In the genomic region with DNA sequence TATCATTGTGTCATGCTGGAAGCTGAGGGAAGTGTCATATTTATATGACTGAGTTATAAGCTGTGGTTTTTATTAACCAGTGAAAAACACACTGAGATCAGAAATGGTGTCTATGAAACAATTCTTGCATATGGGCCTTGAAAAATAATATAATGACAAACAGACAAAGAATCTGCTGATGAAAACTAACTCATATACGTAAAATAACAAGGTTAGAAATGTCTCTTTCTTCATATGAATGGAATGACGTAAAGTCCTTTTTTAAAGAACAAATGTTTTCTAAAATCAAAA, we compare ENCODE assay signal across 23 cellular contexts. TPM values are rescaled to one million over a fixed set of nuclear protein-coding genes. Genes with fewer than 3 reads are reported as not detected.
"Had no signal": no experiment of that assay in that cellular context is flagged by ENCODE, and none has a peak within 500 bp of the region (broad histone marks: within the 10 kb centered on the region; RNA-seq: fewer than 3 reads in every experiment).

No MANE protein-coding gene starts in this region.

- H3K36me3 Mint-ChIP-seq: naive thymus-derived CD8-positive, alpha-beta T cell had no signal

- H3K4me3 ChIP-seq: dorsolateral prefrontal cortex, gastrocnemius medialis, heart right ventricle, mucosa of descending colon, ovary, right atrium auricular region, sigmoid colon, suprapubic skin, thyroid gland, upper lobe of right lung, vagina had no signal

- H3K27me3 ChIP-seq: ovary, right atrium auricular region, thyroid gland, vagina had no signal

- H3K27ac ChIP-seq: dorsolateral prefrontal cortex, gastrocnemius medialis, heart right ventricle, ovary, right atrium auricular region, sigmoid colon, suprapubic skin, thyroid gland, upper lobe of right lung, vagina had no signal

- H3K4me1 Mint-ChIP-seq: neural crest cell had no signal

- H3K4me1 ChIP-seq: gastrocnemius medialis, heart right ventricle, right atrium auricular region, sigmoid colon, suprapubic skin, thyroid gland, upper lobe of right lung, vagina had no signal

- H3K36me3 ChIP-seq: gastrocnemius medialis, heart right ventricle, ovary, right atrium auricular region, sigmoid colon, suprapubic skin, thyroid gland, upper lobe of right lung, vagina had no signal

- DNase-seq: cortex of kidney; dorsolateral prefrontal cortex; effector CD8-positive, alpha-beta T cell; gastrocnemius medialis; heart right ventricle; hypothalamus; mucosa of descending colon; ovary; sigmoid colon; small intestine; stimulated activated CD4-positive, alpha-beta T cell treated with anti-CD3 and anti-CD28 coated beads, Interleukin-12 subunit alpha, Interleukin-12 subunit beta, amount 100 ng/mL, for 4 hours; stimulated activated naive CD4-positive, alpha-beta T cell; thyroid gland; upper lobe of right lung had no signal

- H3K9me3 Mint-ChIP-seq: naive thymus-derived CD8-positive, alpha-beta T cell; neural crest cell had no signal

- H3K9me3 ChIP-seq: gastrocnemius medialis, heart right ventricle, mucosa of descending colon, ovary, right atrium auricular region, sigmoid colon, suprapubic skin, thyroid gland, upper lobe of right lung, vagina had no signal

- FAIRE-seq: islet of Langerhans, small intestine had no signal

- H3K4me3 Mint-ChIP-seq: neural crest cell had no signal

- ATAC-seq: gastrocnemius medialis, heart right ventricle, left lobe of liver, mucosa of descending colon, upper lobe of right lung had no signal

RNA-seq across cellular contexts. Expression of gene PHF21B, which starts 48.8 kb away (rescaled TPM):
- total RNA-seq: fibroblast of villous mesenchyme; left lobe of liver; naive thymus-derived CD8-positive, alpha-beta T cell; suprapubic skin had no signal
- polyA plus RNA-seq: fibroblast of lung; naive thymus-derived CD8-positive, alpha-beta T cell had no signal
